ENCODE assay signal across 15 cellular contexts in the genomic region with DNA sequence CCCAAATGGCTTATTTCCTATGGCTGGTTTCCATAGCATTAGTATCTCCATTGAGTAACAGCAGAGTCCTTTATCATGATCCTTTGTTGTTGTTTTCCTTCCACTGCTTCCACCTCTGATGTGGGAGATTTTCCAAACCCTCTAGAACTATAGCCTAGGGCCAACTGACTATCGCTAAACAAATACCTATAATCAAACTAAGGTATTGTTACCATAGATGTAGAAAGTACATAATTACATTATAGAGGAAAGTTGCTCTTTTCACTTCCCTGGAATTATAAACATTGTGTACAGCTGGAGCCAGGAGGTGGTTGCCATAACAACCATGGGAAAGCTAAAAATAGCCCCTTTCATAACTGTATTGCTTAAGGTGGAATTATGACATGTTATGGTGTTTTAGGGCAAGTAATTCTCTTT. TPM values are rescaled to one million over a fixed set of nuclear protein-coding genes. Genes with fewer than 3 reads are reported as not detected.
DNase-seq lines count a peak whose midpoint lies in the region; ATAC-seq and TF ChIP-seq lines count a peak whose summit lies in the region.
"Had no signal": no experiment of that assay in that cellular context is flagged by ENCODE, and none has a peak within 500 bp of the region (broad histone marks: within the 10 kb centered on the region; RNA-seq: fewer than 3 reads in every experiment).

No MANE protein-coding gene starts in this region.

- H3K27ac ChIP-seq in trophoblast cell (ENCODE audit: low read depth, low read length), result no peak overlapping the region
- no peak overlapping the region for H3K27ac ChIP-seq in WERI-Rb-1

- ATAC-seq in HG02970 (IDR thresholded peaks at IDR 0.05; ENCODE audit: low FRiP score, unreplicated experiment) (no peak), GM18498 (IDR thresholded peaks at IDR 0.05; ENCODE audit: unreplicated experiment) (no peak)
- ATAC-seq: right cardiac atrium, Right ventricle myocardium inferior had no signal

- H2BK120ac ChIP-seq in trophoblast cell (ENCODE audit: insufficient read depth, low read length, poor library complexity), result no peak overlapping the region

- DNase-seq in HuH-7 (ENCODE audit: low spot score) (peak; percentile 3), NCI-H774 (lab: John Stamatoyannopoulos, UW) (peak; percentile 18), fibroblast of gingiva (ENCODE audit: low read depth) (peak; percentile 90), trophoblast cell (peak; percentile 78 to 99), NCI-H526 treated with DMSO at 0.1 percent for 48 hours (lab: John Stamatoyannopoulos, UW) (no peak), WERI-Rb-1 (no peak)
- DNase-seq: activated CD4-positive, CD25-positive, alpha-beta regulatory T cell; activated effector memory CD4-positive, alpha-beta T cell treated with anti-CD3 and anti-CD28 coated beads, Interleukin-2, amount 50 U/mL, for 16 hours; DMS79; endodermal cell; kidney glomerular epithelial cell; right cardiac atrium had no signal

- no peaks in the 10 kb centered on the region for H3K79me2 ChIP-seq in trophoblast cell (ENCODE audit: control insufficient read depth, insufficient read depth, low read length, poor library complexity)

- H3K4ac ChIP-seq in trophoblast cell (ENCODE audit: low read depth, low read length), result no peak overlapping the region

- no peak for TF ChIP-seq CTCF in WERI-Rb-1 (IDR thresholded peaks at IDR 0.05; ENCODE audit: low read depth, low read length)

- H3K9me3 ChIP-seq in trophoblast cell (ENCODE audit: insufficient read depth, low read depth, low read length), result no peaks in the 10 kb centered on the region
- H3K9me3 ChIP-seq in WERI-Rb-1 (ENCODE audit: severe bottlenecking), result no peaks in the 10 kb centered on the region

- no peaks in the 10 kb centered on the region for H3K79me1 ChIP-seq in trophoblast cell (ENCODE audit: low read length)

- no peak overlapping the region for H4K12ac ChIP-seq in trophoblast cell (ENCODE audit: low read depth, low read length)

- no peak overlapping the region for H3K14ac ChIP-seq in trophoblast cell (ENCODE audit: low read length)

- H4K8ac ChIP-seq in trophoblast cell (ENCODE audit: low read depth, low read length), result no peak overlapping the region

- no peak overlapping the region for H3K18ac ChIP-seq in trophoblast cell (ENCODE audit: low read length)

- WGBS in trophoblast cell (ENCODE audit: extremely low coverage, insufficient coverage, insufficient read length), result no CpG with 5 or more reads among the region's 1 CpG

- H3K36me3 ChIP-seq in trophoblast cell (ENCODE audit: control insufficient read depth in 1 of 2, insufficient read depth in 2 of 2, low read length in 2 of 2) (no peaks in the 10 kb centered on the region), WERI-Rb-1 (no peaks in the 10 kb centered on the region)

- no peak overlapping the region for H3K4me2 ChIP-seq in trophoblast cell (ENCODE audit: low read length)

- no peaks in the 10 kb centered on the region for H3K27me3 ChIP-seq in trophoblast cell (ENCODE audit: insufficient read depth, low read length)
- H3K27me3 ChIP-seq in WERI-Rb-1 (ENCODE audit: insufficient read depth, low read depth, severe bottlenecking), result no peaks in the 10 kb centered on the region

- no peak overlapping the region for H2BK5ac ChIP-seq in trophoblast cell (ENCODE audit: low read depth, low read length, poor library complexity)

- no peak overlapping the region for H3K9ac ChIP-seq in trophoblast cell (ENCODE audit: low read length)

- no peak overlapping the region for H2AK5ac ChIP-seq in trophoblast cell (ENCODE audit: low read length)

- H3K4me3 ChIP-seq in trophoblast cell (ENCODE audit: low read depth, low read length), result no peak overlapping the region
- no peak overlapping the region for H3K4me3 ChIP-seq in WERI-Rb-1 (ENCODE audit: low read depth, low read length)

- H4K91ac ChIP-seq in trophoblast cell (ENCODE audit: low read depth, low read length), result no peak overlapping the region

- no peak overlapping the region for H2BK12ac ChIP-seq in trophoblast cell (ENCODE audit: low read length)

- no peak overlapping the region for H2AFZ ChIP-seq in trophoblast cell (ENCODE audit: insufficient read depth, low read length, poor library complexity)

- H3K4me1 ChIP-seq in trophoblast cell (ENCODE audit: control insufficient read depth in 1 of 2, insufficient read depth in 2 of 2, low read length in 2 of 2), result peaks cover 0 to 3% of the 10 kb centered on the region in 2 experiments

- H3K23ac ChIP-seq in trophoblast cell (ENCODE audit: low read length), result no peak overlapping the region

RNA-seq across cellular contexts. Expression of a gene that starts 47.0 kb away (rescaled TPM):
- polyA plus RNA-seq in trophoblast cell (2013), result 9.7 and 10.0 TPM in 2 replicates

Comparison
In these comparisons a context has a peak if more than half of its experiments do, and no peak if none do; other contexts are left out.
1. DNase-seq: peak in HuH-7 (single experiment), NCI-H774 (single experiment), fibroblast of gingiva (single experiment) and trophoblast cell (2 of 2); none in NCI-H526 treated with DMSO at 0.1 percent for 48 hours (single experiment) and WERI-Rb-1 (single experiment).